In genomic region chr2:96923810-96924774, GRCh38 we compare ENCODE assay signal across 13 cellular contexts. TPM values are rescaled to one million over a fixed set of nuclear protein-coding genes. Genes with fewer than 3 reads are reported as not detected.
DNase-seq lines count a peak whose midpoint lies in the region; ATAC-seq and TF ChIP-seq lines count a peak whose summit lies in the region.
"Had no signal": no experiment of that assay in that cellular context is flagged by ENCODE, and none has a peak within 500 bp of the region (broad histone marks: within the 10 kb centered on the region; RNA-seq: fewer than 3 reads in every experiment).

No MANE protein-coding gene starts in this region.

- H3K9ac ChIP-seq in Loucy (ENCODE audit: low read depth, low read length, poor library complexity, severe bottlenecking) (no peak overlapping the region), GM23248 (no peak overlapping the region)

- no peaks in the 10 kb centered on the region for H3K9me2 ChIP-seq in Loucy (replicated peaks; ENCODE audit: low read depth, low read length)
- H3K9me2 ChIP-seq in GM23248 (ENCODE audit: insufficient read depth): no peaks in the 10 kb centered on the region

- 65 to 68% methylated on average over 24 of the region's 24 CpGs for WGBS in GM23248 (ENCODE audit: low coverage in 1 of 2, low lambda C conversion rate in 2 of 2, missing lambda C conversion rate in 2 of 2), 2 experiments

- H3F3A ChIP-seq in Loucy (ENCODE audit: low read depth) (no peaks in the 10 kb centered on the region), GM23248 (ENCODE audit: insufficient read depth) (no peaks in the 10 kb centered on the region)

- H3K4me1 ChIP-seq in Loucy (ENCODE audit: insufficient read depth, low read length, poor library complexity, severe bottlenecking) (no peaks in the 10 kb centered on the region), GM23248 (ENCODE audit: insufficient read depth) (peaks cover 14% of the 10 kb centered on the region)

- H3K27ac ChIP-seq in GM23248: no peak overlapping the region
- no peak overlapping the region for H3K27ac ChIP-seq in WERI-Rb-1
- H3K27ac ChIP-seq: cardiac muscle cell, neutrophil, thoracic aorta had no signal

- no peaks in the 10 kb centered on the region for H3K79me2 ChIP-seq in Loucy (ENCODE audit: insufficient read depth, low read length)
- no peaks in the 10 kb centered on the region for H3K79me2 ChIP-seq in GM23248 (ENCODE audit: insufficient read depth)

- no peaks in the 10 kb centered on the region for H3K27me3 ChIP-seq in Loucy (ENCODE audit: insufficient read depth, low read length, poor library complexity, severe bottlenecking)
- peaks cover 18% of the 10 kb centered on the region for H3K27me3 ChIP-seq in GM23248 (replicated peaks; ENCODE audit: insufficient read depth)
- no peaks in the 10 kb centered on the region for H3K27me3 ChIP-seq in WERI-Rb-1 (ENCODE audit: insufficient read depth, low read depth, severe bottlenecking)
- H3K27me3 ChIP-seq: cardiac muscle cell had no signal

- no peak for TF ChIP-seq CTCF in Loucy (conservative IDR thresholded peaks at IDR 0.05; ENCODE audit: low read length)
- TF ChIP-seq CTCF in WERI-Rb-1 (IDR thresholded peaks at IDR 0.05; ENCODE audit: low read depth, low read length): no peak

- H2AFZ ChIP-seq in Loucy (ENCODE audit: low read length) (0 out of 2 replicates have a peak overlapping the region, but pooled peaks have one; percentile 19), GM23248 (no peak overlapping the region)

- H3K4me2 ChIP-seq in Loucy (ENCODE audit: low read depth, low read length, poor library complexity, severe bottlenecking) (no peak overlapping the region), GM23248 (ENCODE audit: unreplicated experiment) (no peak overlapping the region)

- H3K4me3 ChIP-seq in Loucy (ENCODE audit: low read length, poor library complexity, severe bottlenecking): no peak overlapping the region
- H3K4me3 ChIP-seq in GM23248: no peak overlapping the region
- H3K4me3 ChIP-seq in WERI-Rb-1 (ENCODE audit: low read depth, low read length): no peak overlapping the region
- H3K4me3 ChIP-seq: cardiac muscle cell, thoracic aorta had no signal

- H3K36me3 ChIP-seq in Loucy (ENCODE audit: insufficient read depth, low read length): no peaks in the 10 kb centered on the region
- H3K36me3 ChIP-seq in GM23248 (ENCODE audit: low read depth): no peaks in the 10 kb centered on the region
- H3K36me3 ChIP-seq in WERI-Rb-1: no peaks in the 10 kb centered on the region
- H3K36me3 ChIP-seq: cardiac muscle cell, neutrophil, thoracic aorta had no signal

- ATAC-seq in HG02870 (IDR thresholded peaks at IDR 0.05; ENCODE audit: unreplicated experiment): no peak
- no peak for ATAC-seq in GM18873 (IDR thresholded peaks at IDR 0.05; ENCODE audit: low FRiP score, unreplicated experiment)

- H3K9me3 ChIP-seq in Loucy (ENCODE audit: insufficient read depth, low read depth, low read length): no peaks in the 10 kb centered on the region
- H3K9me3 ChIP-seq in GM23248 (ENCODE audit: low read depth): no peaks in the 10 kb centered on the region
- H3K9me3 ChIP-seq in WERI-Rb-1 (ENCODE audit: severe bottlenecking): no peaks in the 10 kb centered on the region
- H3K9me3 ChIP-seq: neutrophil, thoracic aorta had no signal

- no peaks in the 10 kb centered on the region for H4K20me1 ChIP-seq in Loucy (ENCODE audit: insufficient read depth, low read length, poor library complexity, severe bottlenecking)
- H4K20me1 ChIP-seq in GM23248 (ENCODE audit: insufficient read depth): no peaks in the 10 kb centered on the region

- in situ Hi-C loops in GM23248 (cut with MboI): no loop called here

- peak; percentile 75 for DNase-seq in activated CD8-positive, alpha-beta memory T cell treated with anti-CD3 and anti-CD28 coated beads, Interleukin-2, amount 50 U/mL, for 48 hours
- DNase-seq in inferior parietal cortex (ENCODE audit: extremely low spot score) (peak; percentile 53), GM23248 (no peak), WERI-Rb-1 (no peak)
- peak; percentile 18 for DNase-seq in stimulated activated CD8-positive, alpha-beta memory T cell treated with anti-CD3 and anti-CD28 coated beads, Interleukin-15, amount 100 ng/mL, for 1 hour (ENCODE audit: low read depth)
- DNase-seq: Calu3, SW 1271 had no signal

RNA-seq across cellular contexts. Expression of gene SEMA4C, which starts 54.2 kb away (rescaled TPM):
- total RNA-seq in GM23248 (2014; rRNA removed; shearing (Covaris generic)): 21.0 and 24.3 TPM in 2 replicates
- 5.1 and 5.5 TPM in 2 replicates for polyA plus RNA-seq in GM23248 (2016; fragmentation: Nextera tagmentation; extraction: Ambion mirVana)

Comparison
In these comparisons a context has a peak if more than half of its experiments do, and no peak if none do; other contexts are left out.
1. DNase-seq: peak in activated CD8-positive, alpha-beta memory T cell treated with anti-CD3 and anti-CD28 coated beads, Interleukin-2, amount 50 U/mL, for 48 hours (single experiment), inferior parietal cortex (single experiment) and stimulated activated CD8-positive, alpha-beta memory T cell treated with anti-CD3 and anti-CD28 coated beads, Interleukin-15, amount 100 ng/mL, for 1 hour (single experiment); none in GM23248 (single experiment) and WERI-Rb-1 (single experiment).